Comparison of ENCODE assay signal across 1 cellular context in the genomic region with DNA sequence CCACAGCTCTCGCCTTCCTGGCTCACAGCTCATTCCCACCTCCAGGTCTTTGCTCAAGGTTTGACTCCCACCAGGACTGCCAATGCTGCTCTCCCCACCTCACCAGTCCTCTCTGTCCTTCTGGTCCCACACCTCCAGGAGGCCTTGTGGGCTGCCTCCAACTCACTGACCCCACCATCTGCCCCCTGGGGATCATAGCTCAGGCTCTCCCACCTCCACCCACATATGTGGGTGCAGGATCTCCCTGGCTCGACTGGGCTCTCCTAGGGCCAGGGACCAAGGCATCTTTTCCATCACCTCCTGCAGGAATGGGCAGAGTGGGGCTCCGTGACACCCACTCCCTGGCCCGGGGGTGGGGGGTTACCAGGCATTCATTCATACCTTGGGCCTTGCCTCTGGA.
TF ChIP-seq lines count a peak whose summit lies in the region.

No MANE protein-coding gene starts in this region.

TF ChIP-seq in HEK293, 187 proteins besides CTCF, POLR2A, EP300 and RAD21 (continued from another document):
- TF ChIP-seq, protein P1, sequence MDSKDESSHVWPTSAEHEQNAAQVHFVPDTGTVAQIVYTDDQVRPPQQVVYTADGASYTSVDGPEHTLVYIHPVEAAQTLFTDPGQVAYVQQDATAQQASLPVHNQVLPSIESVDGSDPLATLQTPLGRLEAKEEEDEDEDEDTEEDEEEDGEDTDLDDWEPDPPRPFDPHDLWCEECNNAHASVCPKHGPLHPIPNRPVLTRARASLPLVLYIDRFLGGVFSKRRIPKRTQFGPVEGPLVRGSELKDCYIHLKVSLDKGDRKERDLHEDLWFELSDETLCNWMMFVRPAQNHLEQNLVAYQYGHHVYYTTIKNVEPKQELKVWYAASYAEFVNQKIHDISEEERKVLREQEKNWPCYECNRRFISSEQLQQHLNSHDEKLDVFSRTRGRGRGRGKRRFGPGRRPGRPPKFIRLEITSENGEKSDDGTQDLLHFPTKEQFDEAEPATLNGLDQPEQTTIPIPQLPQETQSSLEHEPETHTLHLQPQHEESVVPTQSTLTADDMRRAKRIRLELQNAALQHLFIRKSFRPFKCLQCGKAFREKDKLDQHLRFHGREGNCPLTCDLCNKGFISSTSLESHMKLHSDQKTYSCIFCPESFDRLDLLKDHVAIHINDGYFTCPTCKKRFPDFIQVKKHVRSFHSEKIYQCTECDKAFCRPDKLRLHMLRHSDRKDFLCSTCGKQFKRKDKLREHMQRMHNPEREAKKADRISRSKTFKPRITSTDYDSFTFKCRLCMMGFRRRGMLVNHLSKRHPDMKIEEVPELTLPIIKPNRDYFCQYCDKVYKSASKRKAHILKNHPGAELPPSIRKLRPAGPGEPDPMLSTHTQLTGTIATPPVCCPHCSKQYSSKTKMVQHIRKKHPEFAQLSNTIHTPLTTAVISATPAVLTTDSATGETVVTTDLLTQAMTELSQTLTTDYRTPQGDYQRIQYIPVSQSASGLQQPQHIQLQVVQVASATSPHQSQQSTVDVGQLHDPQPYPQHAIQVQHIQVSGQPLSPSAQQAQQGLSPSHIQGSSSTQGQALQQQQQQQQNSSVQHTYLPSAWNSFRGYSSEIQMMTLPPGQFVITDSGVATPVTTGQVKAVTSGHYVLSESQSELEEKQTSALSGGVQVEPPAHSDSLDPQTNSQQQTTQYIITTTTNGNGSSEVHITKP (tag by site-specific recombination; IDR thresholded peaks at IDR 0.05): no peak
- no peak for TF ChIP-seq ZNF174 (tag by site-specific recombination; IDR thresholded peaks at IDR 0.05)
